8 cellular contexts compared by ENCODE assay signal in genomic region chr2:237473474-237474453, GRCh38. TPM values are rescaled to one million over a fixed set of nuclear protein-coding genes. Genes with fewer than 3 reads are reported as not detected.
DNase-seq lines count a peak whose midpoint lies in the region; ATAC-seq and TF ChIP-seq lines count a peak whose summit lies in the region.

No MANE protein-coding gene starts in this region.

- H3K4me1 ChIP-seq in PC-9 (replicated peaks; ENCODE audit: insufficient read depth) (peaks cover 25% of the 10 kb centered on the region), fibroblast of lung (ENCODE audit: control insufficient read depth, extremely low read depth, insufficient read depth, low read length) (peaks cover 21% of the 10 kb centered on the region), ascending aorta (peaks cover 0 to 11% of the 10 kb centered on the region in 2 donors)

- intact Hi-C loops in PC-9 (cut with micrococcal nuclease; ENCODE audit: unreplicated experiment) = loop anchor here (1.0 to 5.0 kb wide), 2 partner anchors 28 to 181 kb away; no protein-coding TSS in a partner anchor
- intact Hi-C loops in ascending aorta (cut with DNase I) = no loop called here

- H2AFZ ChIP-seq in PC-9 (no peak overlapping the region), fibroblast of lung (ENCODE audit: low read length) (no peak overlapping the region)

- peaks cover 5% of the 10 kb centered on the region; the same call in 1 of the 2 replicates for H3F3A ChIP-seq in PC-9 (ENCODE audit: insufficient read depth, low read depth)

- CTCF ChIA-PET in PC-9 (lab: Charles Lee) = interaction anchor here (0.6 to 1.6 kb wide), 6 partner anchors 9 to 1133 kb away, joined by 3 to 10 read pairs (median 3); no protein-coding TSS in a partner anchor

- peak overlapping the region; percentile 79; the same call in 1 of the 2 replicates for H3K27ac ChIP-seq in PC-9
- H3K27ac ChIP-seq in fibroblast of lung (ENCODE audit: insufficient read depth, low read length) = peak overlapping the region; percentile 97
- H3K27ac ChIP-seq in ascending aorta = peak overlapping the region in 1 of 2 donors; percentile 91

- H3K4me2 ChIP-seq in PC-9 = peak overlapping the region; percentile 88
- H3K4me2 ChIP-seq in fibroblast of lung (ENCODE audit: extremely low read depth, insufficient read depth, low read length) = peak overlapping the region; percentile 32

- TF ChIP-seq CTCF in PC-9 (conservative IDR thresholded peaks at IDR 0.05) (no peak), fibroblast of lung (conservative IDR thresholded peaks at IDR 0.05 in 1 of 2, IDR thresholded peaks at IDR 0.05 in 1 of 2; ENCODE audit: low read depth in 1 of 2, low read length in 2 of 2) (no peak), ascending aorta (IDR thresholded peaks at IDR 0.05) (no peak)

- POLR2A ChIA-PET in PC-9 (lab: Charles Lee; ENCODE audit: unreplicated experiment) = interaction anchor here (0.5 to 1.6 kb wide), 15 partner anchors 8 to 287 kb away, joined by 3 to 11 read pairs (median 4); no protein-coding TSS in a partner anchor

- H3K79me2 ChIP-seq in PC-9 (ENCODE audit: low read depth) (no peaks in the 10 kb centered on the region), fibroblast of lung (ENCODE audit: control insufficient read depth, insufficient read depth, low read length) (no peaks in the 10 kb centered on the region)

- H3K9me3 ChIP-seq in PC-9 (ENCODE audit: insufficient read depth, low read depth) = no peaks in the 10 kb centered on the region
- no peaks in the 10 kb centered on the region for H3K9me3 ChIP-seq in fibroblast of lung (ENCODE audit: control insufficient read depth, insufficient read depth, low read depth, low read length)
- H3K9me3 ChIP-seq in ascending aorta = no peaks in the 10 kb centered on the region

- H3K4me3 ChIP-seq in PC-9 (peak overlapping the region; percentile 63; the same call in 1 of the 2 replicates), fibroblast of lung (replicated peaks in 1 of 4; ENCODE audit: control extremely low read depth in 1 of 4, insufficient read depth in 1 of 4, low read depth in 3 of 4, low read length in 4 of 4) (peak overlapping the region in 1 of 4 experiments; percentile 63), ascending aorta (no peak overlapping the region)

- no peaks in the 10 kb centered on the region; the same call in 1 of the 2 replicates for H3K9me2 ChIP-seq in PC-9 (ENCODE audit: insufficient read depth)

- TSS peak; percentile 77 for BruUV-seq in PC-9 (replicated peaks; lab: Mats Ljungman, UMichigan)

- no peaks in the 10 kb centered on the region for H3K36me3 ChIP-seq in PC-9 (ENCODE audit: low read depth)
- no peaks in the 10 kb centered on the region for H3K36me3 ChIP-seq in fibroblast of lung (ENCODE audit: control insufficient read depth, insufficient read depth, low read length)
- H3K36me3 ChIP-seq in ascending aorta = no peaks in the 10 kb centered on the region

- no peaks in the 10 kb centered on the region for H3K27me3 ChIP-seq in PC-9 (ENCODE audit: insufficient read depth, low read depth)
- no peaks in the 10 kb centered on the region for H3K27me3 ChIP-seq in fibroblast of lung (ENCODE audit: control insufficient read depth, insufficient read depth, low read length)
- no peaks in the 10 kb centered on the region for H3K27me3 ChIP-seq in ascending aorta

- no peaks in the 10 kb centered on the region for H4K20me1 ChIP-seq in PC-9 (ENCODE audit: insufficient read depth)
- no peaks in the 10 kb centered on the region for H4K20me1 ChIP-seq in fibroblast of lung (ENCODE audit: control insufficient read depth, extremely low read depth, insufficient read depth, low read length)

- DNase-seq in EL (peak; percentile 55), PC-9 (peak in 1 of 2 experiments; percentile 72), fibroblast of lung (ENCODE audit: low read depth in 2 of 2) (peak; percentile 73 to 90), putamen (ENCODE audit: low spot score) (peak; percentile 6), COLO668 (lab: John Stamatoyannopoulos, UW; ENCODE audit: unreplicated experiment) (no peak), iPS-NIHi11 (ENCODE audit: low spot score) (no peak), ascending aorta (ENCODE audit: low spot score in 2 of 2) (no peak)

- peak overlapping the region; percentile 96 for H3K9ac ChIP-seq in fibroblast of lung (ENCODE audit: insufficient read depth, low read length)

- no peak for ATAC-seq in HG03175 (IDR thresholded peaks at IDR 0.05; ENCODE audit: unreplicated experiment)

RNA-seq across cellular contexts. Expression of gene MLPH, which starts 13.3 kb away (rescaled TPM):
- total RNA-seq in PC-9 (2021) (237 and 283 TPM in 2 replicates), fibroblast of lung (8.2 and 10.7 TPM in 2 replicates), ascending aorta (91.0 TPM)
- polyA plus RNA-seq in fibroblast of lung = 3.1 and 4.8 TPM in 2 replicates
- polyA plus RNA-seq in fibroblast of lung (2012) = 4.1 and 6.9 TPM in 2 replicates
- polyA minus RNA-seq in fibroblast of lung (ENCODE audit: low replicate concordance) = 9.2 and 34.0 TPM in 2 replicates

RNA-seq across cellular contexts. Expression of gene COL6A3, which starts 59.8 kb away (rescaled TPM):
- 0.57 and 0.75 TPM in 2 replicates for total RNA-seq in PC-9 (2021)
- total RNA-seq in fibroblast of lung = 1,525 and 1,534 TPM in 2 replicates
- 286 and 316 TPM in 2 replicates for polyA plus RNA-seq in fibroblast of lung
- 564 and 770 TPM in 2 replicates for polyA plus RNA-seq in fibroblast of lung (2012)
- polyA minus RNA-seq in fibroblast of lung (ENCODE audit: low replicate concordance) = 1,049 and 1,080 TPM in 2 replicates
- total RNA-seq in ascending aorta = 156 TPM

Comparison
In these comparisons a context has a peak if more than half of its experiments do, and no peak if none do; other contexts are left out.
1. DNase-seq: peak in EL (single experiment), fibroblast of lung (2 of 2) and putamen (single experiment); none in COLO668 (single experiment), iPS-NIHi11 (single experiment) and ascending aorta (0 of 2).
2. RNA of gene COL6A3, which starts 59.8 kb away (total RNA-seq): 1,525 to 1,534 TPM in fibroblast of lung and 156 TPM in ascending aorta (single experiment); 0.57 to 0.75 TPM in PC-9; every median in the first group is over 10 times any median in the second.